Comparison of ENCODE assay signal across 18 cellular contexts in genomic region chr12:15520844-15521243, GRCh38.
"Had no signal": no experiment of that assay in that cellular context is flagged by ENCODE, and none has a peak within 500 bp of the region (broad histone marks: within the 10 kb centered on the region; RNA-seq: fewer than 3 reads in every experiment).

No MANE protein-coding gene starts in this region.

- H3K9me3 ChIP-seq: adrenal gland, mucosa of descending colon, thyroid gland had no signal

- H3K4me3 ChIP-seq: adrenal gland, mucosa of descending colon, neural progenitor cell, thyroid gland had no signal

- H3K27ac ChIP-seq: adrenal gland, neural progenitor cell, thyroid gland had no signal

- DNase-seq: activated CD8-positive, alpha-beta memory T cell treated with anti-CD3 and anti-CD28 coated beads for 24 hours; activated CD8-positive, alpha-beta memory T cell treated with anti-CD3 and anti-CD28 coated beads, Interleukin-2, amount 50 U/mL, for 48 hours; activated gamma-delta T cell; adrenal gland; dermis blood vessel endothelial cell; mucosa of descending colon; naive B cell; stimulated activated CD4-positive, alpha-beta T cell treated with anti-CD3 and anti-CD28 coated beads, Interleukin-12 subunit alpha, Interleukin-12 subunit beta, amount 100 ng/mL, for 4 hours; stimulated activated CD4-positive, alpha-beta T cell treated with anti-CD3 and anti-CD28 coated beads, Interleukin-1b, Interleukin-23, amount 100 ng/mL, for 48 hours; stimulated activated naive CD4-positive, alpha-beta T cell treated with Interleukin-2 at 50 U/mL for 16 hours; T-helper 9 cell; thyroid gland had no signal

- H3K9me3 Mint-ChIP-seq: activated naive CD4-positive, alpha-beta T cell treated with anti-CD3 and anti-CD28 coated beads, Interleukin-2, amount 50 U/mL, for 72 hours; memory B cell had no signal

- H3K4me1 ChIP-seq: adrenal gland, thyroid gland had no signal

- ATAC-seq: activated CD4-positive, CD25-positive, alpha-beta regulatory T cell treated with anti-CD3 and anti-CD28 coated beads, Interleukin-2, amount 50 U/mL, for 24 hours; activated naive CD4-positive, alpha-beta T cell treated with anti-CD3 and anti-CD28 coated beads, Interleukin-2, amount 50 U/mL, for 72 hours; mucosa of descending colon had no signal

- FAIRE-seq: bronchial epithelial cell had no signal

- H3K36me3 Mint-ChIP-seq: activated naive CD4-positive, alpha-beta T cell treated with anti-CD3 and anti-CD28 coated beads, Interleukin-2, amount 50 U/mL, for 72 hours; memory B cell; naive B cell had no signal

- H3K27me3 ChIP-seq: adrenal gland, neural progenitor cell, thyroid gland had no signal

- H3K9ac ChIP-seq: neural progenitor cell had no signal

- H3K36me3 ChIP-seq: adrenal gland, neural progenitor cell, thyroid gland had no signal

- H2AFZ ChIP-seq: neural progenitor cell had no signal

- H3K4me2 ChIP-seq: neural progenitor cell had no signal

- H3K27ac Mint-ChIP-seq: activated naive CD4-positive, alpha-beta T cell treated with anti-CD3 and anti-CD28 coated beads, Interleukin-2, amount 50 U/mL, for 72 hours; memory B cell; naive B cell; neural progenitor cell; progenitor cell of endocrine pancreas had no signal

- H3K4me3 Mint-ChIP-seq: memory B cell, naive B cell, neural progenitor cell had no signal
